In the genomic region with DNA sequence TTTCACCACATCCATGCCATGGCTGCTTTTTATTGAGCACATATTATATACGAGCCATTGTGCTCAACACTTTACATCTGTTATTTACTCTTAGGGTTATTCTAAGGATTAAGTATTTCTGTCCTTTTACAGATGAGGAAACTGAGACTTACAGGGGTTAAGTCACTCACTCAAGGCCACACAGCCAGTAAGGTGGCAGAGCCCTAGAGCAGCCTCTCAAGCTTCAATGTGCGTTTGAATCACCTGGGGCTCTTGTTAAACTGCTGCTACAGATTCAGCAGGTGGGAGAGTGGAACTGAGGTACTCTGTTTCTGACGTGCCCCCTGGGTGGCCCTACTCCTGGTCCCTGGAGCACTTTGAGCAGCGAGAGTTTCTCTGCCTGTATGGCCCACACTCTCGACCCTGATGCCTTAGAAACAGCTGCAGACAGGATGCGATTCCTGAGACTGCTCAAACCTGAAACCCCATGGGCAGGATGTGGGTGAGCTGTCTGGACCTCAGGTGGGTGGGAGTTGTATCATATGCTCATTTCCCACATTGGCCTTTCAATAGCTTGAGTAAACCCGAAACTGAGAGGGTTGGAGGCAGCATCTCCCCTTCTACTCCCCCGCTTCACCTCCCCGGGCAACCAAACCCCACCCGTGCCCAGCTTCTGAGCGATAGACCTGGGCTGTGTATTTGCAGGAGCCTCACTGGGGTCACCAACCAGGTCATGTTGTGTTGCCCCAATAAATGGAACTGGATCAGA, we compare ENCODE assay signal across 1 cellular context.
A peak's percentile ranks its signal among the peaks of the same experiment; 100 is the strongest.
TF ChIP-seq lines count a peak whose summit lies in the region.

No MANE protein-coding gene starts in this region.

TF ChIP-seq in GM12878, 131 proteins besides CTCF, POLR2A, EP300 and RAD21 (continued from another document and continues in another):
- peak; percentile 99 for TF ChIP-seq IRF4 (IDR thresholded peaks at IDR 0.05; ENCODE audit: low read depth, low read length)
- TF ChIP-seq ASH2L (IDR thresholded peaks at IDR 0.05; ENCODE audit: borderline replicate concordance, low read depth) = no peak
- TF ChIP-seq RB1 (IDR thresholded peaks at IDR 0.05; ENCODE audit: borderline replicate concordance) = no peak
- TF ChIP-seq ETV6 (conservative IDR thresholded peaks at IDR 0.05 in 1 of 2, IDR thresholded peaks at IDR 0.05 in 1 of 2; ENCODE audit: borderline replicate concordance in 1 of 2, low read depth in 1 of 2) = peak in 1 of 2 experiments; percentile 87; a peak in 2 of 4 replicates
- TF ChIP-seq SUPT20H (IDR thresholded peaks at IDR 0.05; ENCODE audit: borderline replicate concordance, control insufficient read depth, low read depth, low read length) = no peak
- TF ChIP-seq CBX5 (IDR thresholded peaks at IDR 0.05; ENCODE audit: low read depth) = no peak
- no peak for TF ChIP-seq NFYA (IDR thresholded peaks at IDR 0.05; ENCODE audit: borderline replicate concordance, low read depth, low read length)
- peak; percentile 100 for TF ChIP-seq RUNX3 (IDR thresholded peaks at IDR 0.05; ENCODE audit: low read length)
- TF ChIP-seq POLR2AphosphoS5 (IDR thresholded peaks at IDR 0.05; ENCODE audit: low read length) = no peak
- TF ChIP-seq RELB (IDR thresholded peaks at IDR 0.05; ENCODE audit: low read depth) = peak; percentile 86
- TF ChIP-seq YY1 (IDR thresholded peaks at IDR 0.05; ENCODE audit: low read depth, low read length) = peak; percentile 20; the same call in 1 of the 2 replicates
- peak; percentile 99 for TF ChIP-seq TCF3 (IDR thresholded peaks at IDR 0.05; ENCODE audit: borderline replicate concordance, insufficient read depth, low read depth, low read length)
- TF ChIP-seq, protein P1, sequence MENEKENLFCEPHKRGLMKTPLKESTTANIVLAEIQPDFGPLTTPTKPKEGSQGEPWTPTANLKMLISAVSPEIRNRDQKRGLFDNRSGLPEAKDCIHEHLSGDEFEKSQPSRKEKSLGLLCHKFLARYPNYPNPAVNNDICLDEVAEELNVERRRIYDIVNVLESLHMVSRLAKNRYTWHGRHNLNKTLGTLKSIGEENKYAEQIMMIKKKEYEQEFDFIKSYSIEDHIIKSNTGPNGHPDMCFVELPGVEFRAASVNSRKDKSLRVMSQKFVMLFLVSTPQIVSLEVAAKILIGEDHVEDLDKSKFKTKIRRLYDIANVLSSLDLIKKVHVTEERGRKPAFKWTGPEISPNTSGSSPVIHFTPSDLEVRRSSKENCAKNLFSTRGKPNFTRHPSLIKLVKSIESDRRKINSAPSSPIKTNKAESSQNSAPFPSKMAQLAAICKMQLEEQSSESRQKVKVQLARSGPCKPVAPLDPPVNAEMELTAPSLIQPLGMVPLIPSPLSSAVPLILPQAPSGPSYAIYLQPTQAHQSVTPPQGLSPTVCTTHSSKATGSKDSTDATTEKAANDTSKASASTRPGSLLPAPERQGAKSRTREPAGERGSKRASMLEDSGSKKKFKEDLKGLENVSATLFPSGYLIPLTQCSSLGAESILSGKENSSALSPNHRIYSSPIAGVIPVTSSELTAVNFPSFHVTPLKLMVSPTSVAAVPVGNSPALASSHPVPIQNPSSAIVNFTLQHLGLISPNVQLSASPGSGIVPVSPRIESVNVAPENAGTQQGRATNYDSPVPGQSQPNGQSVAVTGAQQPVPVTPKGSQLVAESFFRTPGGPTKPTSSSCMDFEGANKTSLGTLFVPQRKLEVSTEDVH (IDR thresholded peaks at IDR 0.05; ENCODE audit: low read depth, partially characterized antibody) = no peak
- no peak for TF ChIP-seq MXI1 (IDR thresholded peaks at IDR 0.05; ENCODE audit: low read depth, low read length)
- peak; percentile 92 for TF ChIP-seq MLLT1 (IDR thresholded peaks at IDR 0.05)
- TF ChIP-seq E2F4 (IDR thresholded peaks at IDR 0.05; ENCODE audit: low read depth, low read length) = no peak
- TF ChIP-seq SMAD5 (IDR thresholded peaks at IDR 0.05; ENCODE audit: low read depth) = no peak
- no peak for TF ChIP-seq PBX3 (IDR thresholded peaks at IDR 0.05; ENCODE audit: insufficient replicate concordance, low read depth, low read length)
- no peak for TF ChIP-seq ZNF622 (IDR thresholded peaks at IDR 0.05)
- TF ChIP-seq, protein P2, sequence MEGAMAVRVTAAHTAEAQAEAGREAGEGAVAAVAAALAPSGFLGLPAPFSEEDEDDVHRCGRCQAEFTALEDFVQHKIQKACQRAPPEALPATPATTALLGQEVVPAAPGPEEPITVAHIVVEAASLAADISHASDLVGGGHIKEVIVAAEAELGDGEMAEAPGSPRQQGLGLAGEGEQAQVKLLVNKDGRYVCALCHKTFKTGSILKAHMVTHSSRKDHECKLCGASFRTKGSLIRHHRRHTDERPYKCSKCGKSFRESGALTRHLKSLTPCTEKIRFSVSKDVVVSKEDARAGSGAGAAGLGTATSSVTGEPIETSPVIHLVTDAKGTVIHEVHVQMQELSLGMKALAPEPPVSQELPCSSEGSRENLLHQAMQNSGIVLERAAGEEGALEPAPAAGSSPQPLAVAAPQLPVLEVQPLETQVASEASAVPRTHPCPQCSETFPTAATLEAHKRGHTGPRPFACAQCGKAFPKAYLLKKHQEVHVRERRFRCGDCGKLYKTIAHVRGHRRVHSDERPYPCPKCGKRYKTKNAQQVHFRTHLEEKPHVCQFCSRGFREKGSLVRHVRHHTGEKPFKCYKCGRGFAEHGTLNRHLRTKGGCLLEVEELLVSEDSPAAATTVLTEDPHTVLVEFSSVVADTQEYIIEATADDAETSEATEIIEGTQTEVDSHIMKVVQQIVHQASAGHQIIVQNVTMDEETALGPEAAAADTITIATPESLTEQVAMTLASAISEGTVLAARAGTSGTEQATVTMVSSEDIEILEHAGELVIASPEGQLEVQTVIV (IDR thresholded peaks at IDR 0.05; ENCODE audit: borderline replicate concordance, partially characterized antibody) = no peak
- TF ChIP-seq BHLHE40 (IDR thresholded peaks at IDR 0.05; ENCODE audit: borderline replicate concordance in 1 of 2, low read depth in 2 of 2, low read length in 1 of 2) = peak; percentile 85 to 88
- no peak for TF ChIP-seq ZNF207 (IDR thresholded peaks at IDR 0.05; ENCODE audit: borderline replicate concordance)
- TF ChIP-seq, protein P3, sequence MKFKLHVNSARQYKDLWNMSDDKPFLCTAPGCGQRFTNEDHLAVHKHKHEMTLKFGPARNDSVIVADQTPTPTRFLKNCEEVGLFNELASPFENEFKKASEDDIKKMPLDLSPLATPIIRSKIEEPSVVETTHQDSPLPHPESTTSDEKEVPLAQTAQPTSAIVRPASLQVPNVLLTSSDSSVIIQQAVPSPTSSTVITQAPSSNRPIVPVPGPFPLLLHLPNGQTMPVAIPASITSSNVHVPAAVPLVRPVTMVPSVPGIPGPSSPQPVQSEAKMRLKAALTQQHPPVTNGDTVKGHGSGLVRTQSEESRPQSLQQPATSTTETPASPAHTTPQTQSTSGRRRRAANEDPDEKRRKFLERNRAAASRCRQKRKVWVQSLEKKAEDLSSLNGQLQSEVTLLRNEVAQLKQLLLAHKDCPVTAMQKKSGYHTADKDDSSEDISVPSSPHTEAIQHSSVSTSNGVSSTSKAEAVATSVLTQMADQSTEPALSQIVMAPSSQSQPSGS (IDR thresholded peaks at IDR 0.05; ENCODE audit: low read length) = peak; percentile 94
- TF ChIP-seq, protein P4, sequence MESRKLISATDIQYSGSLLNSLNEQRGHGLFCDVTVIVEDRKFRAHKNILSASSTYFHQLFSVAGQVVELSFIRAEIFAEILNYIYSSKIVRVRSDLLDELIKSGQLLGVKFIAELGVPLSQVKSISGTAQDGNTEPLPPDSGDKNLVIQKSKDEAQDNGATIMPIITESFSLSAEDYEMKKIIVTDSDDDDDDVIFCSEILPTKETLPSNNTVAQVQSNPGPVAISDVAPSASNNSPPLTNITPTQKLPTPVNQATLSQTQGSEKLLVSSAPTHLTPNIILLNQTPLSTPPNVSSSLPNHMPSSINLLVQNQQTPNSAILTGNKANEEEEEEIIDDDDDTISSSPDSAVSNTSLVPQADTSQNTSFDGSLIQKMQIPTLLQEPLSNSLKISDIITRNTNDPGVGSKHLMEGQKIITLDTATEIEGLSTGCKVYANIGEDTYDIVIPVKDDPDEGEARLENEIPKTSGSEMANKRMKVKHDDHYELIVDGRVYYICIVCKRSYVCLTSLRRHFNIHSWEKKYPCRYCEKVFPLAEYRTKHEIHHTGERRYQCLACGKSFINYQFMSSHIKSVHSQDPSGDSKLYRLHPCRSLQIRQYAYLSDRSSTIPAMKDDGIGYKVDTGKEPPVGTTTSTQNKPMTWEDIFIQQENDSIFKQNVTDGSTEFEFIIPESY (IDR thresholded peaks at IDR 0.05) = no peak
- TF ChIP-seq, protein P5, sequence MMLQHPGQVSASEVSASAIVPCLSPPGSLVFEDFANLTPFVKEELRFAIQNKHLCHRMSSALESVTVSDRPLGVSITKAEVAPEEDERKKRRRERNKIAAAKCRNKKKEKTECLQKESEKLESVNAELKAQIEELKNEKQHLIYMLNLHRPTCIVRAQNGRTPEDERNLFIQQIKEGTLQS (IDR thresholded peaks at IDR 0.05; ENCODE audit: borderline replicate concordance, extremely low read depth, low read depth, low read length) = no peak
- TF ChIP-seq FOXM1 (IDR thresholded peaks at IDR 0.05; ENCODE audit: low read depth, low read length) = peak; percentile 94
- TF ChIP-seq PRDM15 (CRISPR knock-in tag; IDR thresholded peaks at IDR 0.05) = no peak
- no peak for TF ChIP-seq RBBP5 (conservative IDR thresholded peaks at IDR 0.05)
- peak; percentile 99 for TF ChIP-seq EED (IDR thresholded peaks at IDR 0.05; ENCODE audit: low read depth)
- peak; percentile 79 for TF ChIP-seq JUND (IDR thresholded peaks at IDR 0.05; ENCODE audit: low read depth, low read length)
- TF ChIP-seq CREB1 (IDR thresholded peaks at IDR 0.05; ENCODE audit: low read depth) = 0 out of 2 replicates have a peak, but pooled peaks have one; percentile 58
